ENCODE assay signal across 1 cellular context in the genomic region with DNA sequence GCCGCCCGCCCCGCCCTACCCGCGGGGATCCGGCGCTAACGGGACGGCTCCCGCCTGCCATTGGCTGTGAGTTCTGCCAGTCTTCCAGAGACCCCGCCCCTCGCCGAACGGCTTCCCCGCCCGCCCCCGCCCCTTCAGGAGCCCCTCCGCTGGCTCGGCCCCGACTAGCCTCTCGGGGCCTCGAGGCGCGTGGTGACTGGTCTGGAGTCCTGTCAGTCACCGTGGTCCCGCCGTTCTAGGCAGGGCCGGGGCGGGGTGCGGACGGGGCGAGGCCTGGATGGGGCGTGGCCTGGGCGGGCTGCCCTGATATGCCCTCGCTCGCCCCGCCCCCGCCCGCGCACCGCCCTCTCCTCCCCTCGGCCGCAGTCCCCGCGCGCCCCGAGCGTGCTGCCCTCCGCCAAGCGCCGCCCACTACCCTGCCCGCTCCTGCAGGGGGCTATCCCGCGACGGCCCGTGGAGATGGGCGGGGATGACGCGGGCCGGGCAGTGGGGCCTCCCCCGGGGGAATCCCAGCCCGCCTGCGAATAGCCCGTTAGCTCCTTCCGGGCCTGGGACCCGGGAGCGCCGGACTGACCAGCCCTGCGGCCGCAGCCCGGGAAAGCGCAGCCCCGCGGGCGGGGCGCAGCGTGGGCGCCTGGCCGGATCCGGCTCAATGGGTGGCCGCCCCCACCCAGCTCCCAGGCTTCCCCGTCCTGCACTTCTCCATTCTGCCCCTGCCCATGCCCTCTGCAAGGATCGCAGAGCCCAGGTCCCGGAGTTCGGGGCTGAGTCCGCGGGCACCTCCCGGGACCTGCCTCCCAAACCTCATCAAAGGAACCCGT.
A peak's percentile ranks its signal among the peaks of the same experiment; 100 is the strongest.
TF ChIP-seq lines count a peak whose summit lies in the region.

No MANE protein-coding gene starts in this region.

TF ChIP-seq in H1, 55 proteins besides CTCF, POLR2A, EP300 and RAD21:
- peak; percentile 8 for TF ChIP-seq CREB1 (IDR thresholded peaks at IDR 0.05)
- no peak for TF ChIP-seq RNF2 (IDR thresholded peaks at IDR 0.05; ENCODE audit: borderline replicate concordance, low read depth, low read length, missing control alignments, poor library complexity, severe bottlenecking)
- no peak for TF ChIP-seq ATF3 (IDR thresholded peaks at IDR 0.05; ENCODE audit: insufficient read depth, low read depth, low read length)
- TF ChIP-seq TAF1 (IDR thresholded peaks at IDR 0.05; ENCODE audit: low read depth, low read length): 0 out of 2 replicates have a peak, but pooled peaks have one; percentile 9
- TF ChIP-seq GTF2F1 (IDR thresholded peaks at IDR 0.05; ENCODE audit: borderline replicate concordance, low read depth, low read length): no peak
- TF ChIP-seq BACH1 (IDR thresholded peaks at IDR 0.05; ENCODE audit: low read length): peak; percentile 67
- TF ChIP-seq CHD2 (IDR thresholded peaks at IDR 0.05; ENCODE audit: low read length): peak; percentile 59
- TF ChIP-seq SP2 (IDR thresholded peaks at IDR 0.05; ENCODE audit: low read length): peak; percentile 54
- no peak for TF ChIP-seq RXRA (IDR thresholded peaks at IDR 0.05; ENCODE audit: insufficient read depth, low read depth, low read length)
- no peak for TF ChIP-seq SUZ12 (IDR thresholded peaks at IDR 0.05; ENCODE audit: low read length)
- no peak for TF ChIP-seq YY1 (IDR thresholded peaks at IDR 0.05; ENCODE audit: low read depth, low read length)
- TF ChIP-seq RBBP5 (IDR thresholded peaks at IDR 0.05; ENCODE audit: borderline replicate concordance, low read depth, low read length): peak; percentile 58; the same call in 1 of the 2 replicates
- TF ChIP-seq, protein P1, sequence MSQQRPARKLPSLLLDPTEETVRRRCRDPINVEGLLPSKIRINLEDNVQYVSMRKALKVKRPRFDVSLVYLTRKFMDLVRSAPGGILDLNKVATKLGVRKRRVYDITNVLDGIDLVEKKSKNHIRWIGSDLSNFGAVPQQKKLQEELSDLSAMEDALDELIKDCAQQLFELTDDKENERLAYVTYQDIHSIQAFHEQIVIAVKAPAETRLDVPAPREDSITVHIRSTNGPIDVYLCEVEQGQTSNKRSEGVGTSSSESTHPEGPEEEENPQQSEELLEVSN (IDR thresholded peaks at IDR 0.05): no peak
- TF ChIP-seq HDAC6 (IDR thresholded peaks at IDR 0.05; ENCODE audit: low read depth, low read length): no peak
- TF ChIP-seq SP1 (IDR thresholded peaks at IDR 0.05; ENCODE audit: low read depth, low read length): peak; percentile 79
- peak; percentile 50; the same call in 1 of the 2 replicates for TF ChIP-seq PHF8 (conservative IDR thresholded peaks at IDR 0.05; ENCODE audit: low read depth, low read length)
- TF ChIP-seq SP4 (IDR thresholded peaks at IDR 0.05; ENCODE audit: low read length): no peak
- peak; percentile 47 for TF ChIP-seq ASH2L (IDR thresholded peaks at IDR 0.05; ENCODE audit: low read length)
- TF ChIP-seq KDM4A (IDR thresholded peaks at IDR 0.05; ENCODE audit: low read depth, low read length, severe bottlenecking): peak; percentile 81
- 0 out of 4 replicates have a peak, but pooled peaks of 1 of the 2 experiments have one; percentile 31 for TF ChIP-seq SIN3A (conservative IDR thresholded peaks at IDR 0.05 in 1 of 2, IDR thresholded peaks at IDR 0.05 in 1 of 2; ENCODE audit: low read depth in 1 of 2, low read length in 2 of 2)
- no peak for TF ChIP-seq BRCA1 (IDR thresholded peaks at IDR 0.05; ENCODE audit: low read depth, low read length)
- no peak for TF ChIP-seq TCF12 (IDR thresholded peaks at IDR 0.05; ENCODE audit: low read depth, low read length)
- 0 out of 2 replicates have a peak, but pooled peaks have one; percentile 20 for TF ChIP-seq TBP (IDR thresholded peaks at IDR 0.05; ENCODE audit: low read depth, low read length)
- peak; percentile 67 to 95; a peak in 2 of 4 replicates for TF ChIP-seq HDAC2 (IDR thresholded peaks at IDR 0.05; ENCODE audit: borderline replicate concordance in 1 of 2, low read depth in 2 of 2, low read length in 2 of 2)
- TF ChIP-seq TAF7 (optimal IDR thresholded peaks at IDR 0.05; ENCODE audit: borderline replicate concordance, low read depth, low read length): peak; percentile 26
